In the genomic region with DNA sequence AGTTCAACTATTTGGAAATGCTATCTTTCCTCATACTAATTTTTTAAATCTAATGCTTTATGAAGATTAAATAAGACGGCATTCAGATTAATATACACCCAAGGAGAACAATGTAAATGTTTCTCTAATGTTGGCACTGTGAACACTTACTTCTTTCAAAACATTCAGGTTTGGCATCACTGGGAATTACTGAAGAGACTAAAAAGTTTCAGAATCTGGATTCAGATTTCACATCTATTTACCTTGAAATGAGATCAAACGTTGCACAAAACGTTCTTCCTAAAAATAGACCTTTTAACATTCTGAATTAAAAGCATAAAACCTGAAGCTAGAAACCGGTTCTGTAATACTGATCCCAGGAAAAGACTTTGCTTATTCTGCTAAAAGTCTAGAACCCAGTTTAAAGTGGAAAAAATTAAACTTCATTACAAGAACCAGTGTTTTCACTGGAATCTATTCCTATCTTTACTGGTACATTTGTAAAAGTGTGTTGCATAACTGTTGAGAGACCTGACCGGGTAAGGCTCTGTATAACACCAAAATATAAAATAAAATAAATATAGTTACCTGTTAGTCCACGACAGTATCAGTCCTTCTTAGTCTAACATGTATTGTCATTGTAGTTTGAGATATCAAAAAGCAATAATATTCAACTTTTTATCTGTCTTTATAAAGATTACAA, we compare ENCODE assay signal across 28 cellular contexts.
"Had no signal": no experiment of that assay in that cellular context is flagged by ENCODE, and none has a peak within 500 bp of the region (broad histone marks: within the 10 kb centered on the region; RNA-seq: fewer than 3 reads in every experiment).

No MANE protein-coding gene starts in this region.

- FAIRE-seq: colon, endometrium, endothelial cell of umbilical vein, frontal cortex had no signal

- H3K4me1 ChIP-seq: colonic mucosa, esophagus squamous epithelium, foreskin keratinocyte, gastrocnemius medialis had no signal

- H3K27me3 ChIP-seq: colonic mucosa, dorsolateral prefrontal cortex, esophagus muscularis mucosa, esophagus squamous epithelium, foreskin keratinocyte, gastrocnemius medialis, gastroesophageal sphincter, heart left ventricle, heart right ventricle had no signal

- DNase-seq: colonic mucosa; cortex of kidney; dermis blood vessel endothelial cell; dorsolateral prefrontal cortex; effector CD4-positive, alpha-beta T cell; effector CD8-positive, alpha-beta T cell; effector memory CD4-positive, alpha-beta T cell; effector memory CD8-positive, alpha-beta T cell; endodermal cell; erythroblast; esophagus squamous epithelium; foreskin fibroblast; foreskin keratinocyte; foreskin melanocyte; gastrocnemius medialis; glutamatergic neuron; head of caudate nucleus; heart left ventricle; heart right ventricle had no signal

- H3K9me3 ChIP-seq: colonic mucosa, esophagus muscularis mucosa, esophagus squamous epithelium, gastrocnemius medialis, gastroesophageal sphincter, heart left ventricle, heart right ventricle had no signal

- ATAC-seq: effector memory CD8-positive, alpha-beta T cell; esophagus mucosa; foreskin keratinocyte; gastrocnemius medialis; gastroesophageal sphincter; heart left ventricle had no signal

- H3K27ac ChIP-seq: colonic mucosa, coronary artery, dorsolateral prefrontal cortex, epithelial cell of prostate, esophagus muscularis mucosa, esophagus squamous epithelium, foreskin keratinocyte, gastrocnemius medialis, heart left ventricle had no signal

- H3K36me3 ChIP-seq: colonic mucosa, esophagus muscularis mucosa, esophagus squamous epithelium, gastrocnemius medialis, gastroesophageal sphincter, heart left ventricle, heart right ventricle had no signal

- H3K4me3 ChIP-seq: colonic mucosa, coronary artery, dorsolateral prefrontal cortex, esophagus muscularis mucosa, esophagus squamous epithelium, gastrocnemius medialis, gastroesophageal sphincter, heart left ventricle, heart right ventricle had no signal
